ENCODE assay signal across 8 cellular contexts in the genomic region with DNA sequence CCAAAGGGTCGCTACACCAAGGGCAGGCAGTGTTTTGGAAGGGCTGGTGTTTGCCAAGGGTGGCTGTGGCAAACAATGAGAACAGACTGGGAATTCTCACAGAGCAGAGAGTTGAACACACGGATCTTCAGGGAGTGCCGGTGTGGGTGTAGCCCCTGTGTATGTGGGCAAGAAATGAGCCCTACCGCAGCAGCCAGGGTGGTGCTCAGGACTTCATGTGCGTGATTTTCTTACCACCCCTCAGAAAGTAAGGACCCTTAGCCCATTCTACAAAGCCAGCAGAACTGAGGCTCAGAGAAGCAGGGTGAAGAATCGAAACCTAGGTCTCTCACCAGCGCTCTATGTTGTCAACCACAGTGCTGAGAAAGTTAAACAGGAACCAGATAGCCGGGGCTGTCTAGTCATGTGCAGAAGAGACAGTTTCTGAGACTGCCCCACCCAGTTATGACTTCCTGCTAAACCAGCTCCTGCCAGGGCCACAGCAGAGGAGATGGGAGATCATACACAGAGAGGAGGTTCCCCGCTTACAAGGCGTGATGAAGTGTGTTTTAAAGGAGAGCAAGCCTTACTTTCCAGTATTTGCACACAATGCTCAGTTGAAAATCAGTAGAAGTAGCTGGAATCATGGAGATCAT. TPM values are rescaled to one million over a fixed set of nuclear protein-coding genes. Genes with fewer than 3 reads are reported as not detected.
DNase-seq lines count a peak whose midpoint lies in the region; ATAC-seq and TF ChIP-seq lines count a peak whose summit lies in the region.

No MANE protein-coding gene starts in this region.

- no peak overlapping the region for H3K4me2 ChIP-seq in IMR-90 (ENCODE audit: low read depth, low read length)

- in situ Hi-C loops in IMR-90 (cut with MboI; ENCODE audit: low sequenced_read_pairs), result no loop called here

- H2BK20ac ChIP-seq in IMR-90 (ENCODE audit: low read depth, low read length), result no peak overlapping the region

- H3K4me1 ChIP-seq in IMR-90 (ENCODE audit: control insufficient read depth, insufficient read depth, low read length) (peaks cover 2% of the 10 kb centered on the region; the same call in 1 of the 2 replicates), vagina (peaks cover 14% of the 10 kb centered on the region)
- H3K4me1 ChIP-seq in effector memory CD4-positive, alpha-beta T cell (ENCODE audit: control insufficient read depth, insufficient read depth, low read length, poor library complexity, severe bottlenecking), result peaks cover 23% of the 10 kb centered on the region

- WGBS in IMR-90 (ENCODE audit: extremely low coverage in 2 of 2, insufficient read length in 1 of 2), 2 experiments, result 80% methylated on average over 1 of the region's 10 CpGs; no CpG with 5 or more reads in 1 of the 2 experiments

- H3K4ac ChIP-seq in IMR-90 (ENCODE audit: low read depth, low read length), result peak overlapping the region; percentile 17

- H3K18ac ChIP-seq in IMR-90 (ENCODE audit: low read depth, low read length), result 0 out of 2 replicates have a peak overlapping the region, but pooled peaks have one; percentile 22

- H3K4me3 ChIP-seq in IMR-90 (ENCODE audit: insufficient read depth, low read depth, low read length), result no peak overlapping the region
- peak overlapping the region; percentile 46 for H3K4me3 ChIP-seq in effector memory CD4-positive, alpha-beta T cell (ENCODE audit: insufficient read depth, low read depth, low read length, poor library complexity, severe bottlenecking)
- H3K4me3 ChIP-seq in vagina, result peak overlapping the region in 1 of 2 donors; percentile 23

- no peak for TF ChIP-seq RAD21 in IMR-90 (IDR thresholded peaks at IDR 0.05; ENCODE audit: low read length)

- POLR2A ChIA-PET in IMR-90 (lab: Charles Lee; ENCODE audit: unreplicated experiment), result no interaction called here

- H2BK120ac ChIP-seq in IMR-90 (ENCODE audit: low read depth, low read length), result 0 out of 2 replicates have a peak overlapping the region, but pooled peaks have one; percentile 12

- H2AFZ ChIP-seq in IMR-90 (replicated peaks; ENCODE audit: low read length, poor library complexity), result peak overlapping the region; percentile 46

- H3K27me3 ChIP-seq in IMR-90 (ENCODE audit: control insufficient read depth, insufficient read depth, low read length) (no peaks in the 10 kb centered on the region), vagina (no peaks in the 10 kb centered on the region)
- no peaks in the 10 kb centered on the region for H3K27me3 ChIP-seq in effector memory CD4-positive, alpha-beta T cell (replicated peaks; ENCODE audit: control insufficient read depth, insufficient read depth, low read length, poor library complexity, severe bottlenecking)

- peaks cover 4% of the 10 kb centered on the region for H3K36me3 Mint-ChIP-seq in osteocyte (ENCODE audit: unreplicated experiment)

- intact Hi-C loops in IMR-90 (cut with micrococcal nuclease), result no loop called here
- intact Hi-C loops in vagina (cut with DNase I), result no loop called here
- intact Hi-C loops in posterior vena cava (cut with DNase I), result no loop called here

- peaks cover 9% of the 10 kb centered on the region for H3K4me1 Mint-ChIP-seq in osteocyte (ENCODE audit: unreplicated experiment)

- H3K14ac ChIP-seq in IMR-90 (replicated peaks; ENCODE audit: low read depth, low read length), result 0 out of 2 replicates have a peak overlapping the region, but pooled peaks have one; percentile 0

- no TSS peak for BruUV-seq in IMR-90 (replicated peaks; lab: Mats Ljungman, UMichigan)

- dilution Hi-C loops in IMR-90 (cut with HindIII; ENCODE audit: low sequenced_read_pairs, unreplicated experiment), result no loop called here

- H3K27me3 Mint-ChIP-seq in osteocyte (ENCODE audit: unreplicated experiment), result no peaks in the 10 kb centered on the region

- H3K9ac ChIP-seq in IMR-90 (ENCODE audit: low read depth, low read length), result no peak overlapping the region

- H3K9me3 Mint-ChIP-seq in osteocyte (ENCODE audit: unreplicated experiment), result no peaks in the 10 kb centered on the region

- H2BK15ac ChIP-seq in IMR-90 (ENCODE audit: low read depth, low read length), result no peak overlapping the region

- peak overlapping the region; percentile 76 for H3K27ac Mint-ChIP-seq in osteocyte (ENCODE audit: unreplicated experiment)

- H2AK5ac ChIP-seq in IMR-90 (ENCODE audit: low read depth, low read length), result 0 out of 2 replicates have a peak overlapping the region, but pooled peaks have one; percentile 15

- TF ChIP-seq CTCF in IMR-90 (conservative IDR thresholded peaks at IDR 0.05; ENCODE audit: low read depth, low read length), result no peak
- no peak for TF ChIP-seq CTCF in osteocyte (IDR thresholded peaks at IDR 0.05)
- TF ChIP-seq CTCF in vagina (IDR thresholded peaks at IDR 0.05), result no peak

- H2AK9ac ChIP-seq in IMR-90 (replicated peaks; ENCODE audit: low read depth, low read length, poor library complexity), result peak overlapping the region; percentile 1

- CTCF ChIA-PET in IMR-90 (lab: Yijun Ruan, JAX), result no interaction called here

- H3K56ac ChIP-seq in IMR-90 (ENCODE audit: extremely low read depth, insufficient read depth, low read length), result no peak overlapping the region

- TF ChIP-seq POLR2A in IMR-90 (IDR thresholded peaks at IDR 0.05; ENCODE audit: low read depth, low read length), result no peak
- no peak for TF ChIP-seq POLR2A in vagina (IDR thresholded peaks at IDR 0.05)

- H4K20me1 ChIP-seq in IMR-90 (ENCODE audit: insufficient read depth, low read length), result no peaks in the 10 kb centered on the region

- H3K23ac ChIP-seq in IMR-90 (ENCODE audit: low read depth, low read length), result no peak overlapping the region

- H3K79me1 ChIP-seq in IMR-90 (ENCODE audit: low read depth in 1 of 2, low read length in 2 of 2), result no peaks in the 10 kb centered on the region

- H3K9me3 ChIP-seq in IMR-90 (ENCODE audit: control insufficient read depth, insufficient read depth, low read length) (no peaks in the 10 kb centered on the region), vagina (no peaks in the 10 kb centered on the region)
- H3K9me3 ChIP-seq in effector memory CD4-positive, alpha-beta T cell (ENCODE audit: control insufficient read depth, low read length), result no peaks in the 10 kb centered on the region

- H4K8ac ChIP-seq in IMR-90 (ENCODE audit: low read depth in 2 of 2, low read length in 2 of 2), result peak overlapping the region; percentile 2 to 64; a peak in 3 of 4 replicates

- DNase-seq in COLO668 (lab: John Stamatoyannopoulos, UW; ENCODE audit: unreplicated experiment), result peak; percentile 17
- DNase-seq in IMR-90, result peak; percentile 15
- peak; percentile 56 for DNase-seq in activated CD4-positive, alpha-beta T cell treated with anti-CD3 and anti-CD28 coated beads for 1 hour
- DNase-seq in effector memory CD4-positive, alpha-beta T cell, result peak; percentile 47 to 68 (median 57)
- no peak for DNase-seq in osteocyte (ENCODE audit: extremely low spot score, unreplicated experiment)
- no peak for DNase-seq in vagina (ENCODE audit: extremely low spot score in 2 of 2)
- DNase-seq in posterior vena cava (ENCODE audit: low spot score), result no peak

- H3K4me3 Mint-ChIP-seq in osteocyte (ENCODE audit: unreplicated experiment), result no peak overlapping the region

- H3K36me3 ChIP-seq in IMR-90 (ENCODE audit: control insufficient read depth, insufficient read depth, low read length) (peaks cover 2% of the 10 kb centered on the region), vagina (no peaks in the 10 kb centered on the region)
- no peaks in the 10 kb centered on the region for H3K36me3 ChIP-seq in effector memory CD4-positive, alpha-beta T cell (ENCODE audit: control insufficient read depth, insufficient read depth, low read length)

- H3K27ac ChIP-seq in IMR-90 (ENCODE audit: insufficient read depth, low read length) (no peak overlapping the region), vagina (peak overlapping the region; percentile 74)
- H3K27ac ChIP-seq in effector memory CD4-positive, alpha-beta T cell (ENCODE audit: insufficient read depth, low read length, poor library complexity, severe bottlenecking), result peak overlapping the region; percentile 88

- H3K9me1 ChIP-seq in IMR-90 (ENCODE audit: insufficient read depth, low read length), result no peaks in the 10 kb centered on the region; the same call in 1 of the 2 replicates

- peak overlapping the region; percentile 64; the same call in 1 of the 2 replicates for H4K5ac ChIP-seq in IMR-90 (ENCODE audit: low read depth, low read length)

- H2BK5ac ChIP-seq in IMR-90 (ENCODE audit: low read depth, low read length, poor library complexity, severe bottlenecking), result no peak overlapping the region

- no peak overlapping the region for H4K91ac ChIP-seq in IMR-90 (ENCODE audit: insufficient read depth, low read depth, low read length)

- ATAC-seq in GM21390 (IDR thresholded peaks at IDR 0.05; ENCODE audit: unreplicated experiment), result peak; percentile 95
- ATAC-seq in IMR-90 (ENCODE audit: low read depth), result peak; percentile 88

TF ChIP-seq in IMR-90, 13 proteins besides CTCF, POLR2A, EP300 and RAD21:
- TF ChIP-seq MXI1 (IDR thresholded peaks at IDR 0.05; ENCODE audit: borderline replicate concordance, low read depth, low read length), result 0 out of 2 replicates have a peak, but pooled peaks have one; percentile 18
- no peak for TF ChIP-seq MAFK (IDR thresholded peaks at IDR 0.05; ENCODE audit: low read depth, low read length)

RNA-seq across cellular contexts. Expression of a gene that starts 21.9 kb away (rescaled TPM):
- total RNA-seq in IMR-90 (2012; rRNA removed) (23.5 and 39.4 TPM in 2 replicates), osteocyte (27.8 and 31.1 TPM in 2 replicates), vagina (51.6 TPM), posterior vena cava (10 to 100 TPM; 32.7 to 39.3 TPM)
- polyA plus RNA-seq in IMR-90 (2012; rRNA removed), result 11.1 and 14.0 TPM in 2 replicates
- polyA plus RNA-seq in IMR-90 (2012; cell fraction: cytosol; rRNA removed), result 1.3 and 1.9 TPM in 2 replicates
- 2.8 and 23.9 TPM in 2 replicates for polyA plus RNA-seq in IMR-90 (2012; cell fraction: nucleus; rRNA removed; ENCODE audit: low replicate concordance)

Comparison
In these comparisons a context has a peak if more than half of its experiments do, and no peak if none do; other contexts are left out.
1. DNase-seq: peak in COLO668 (single experiment), IMR-90 (single experiment), activated CD4-positive, alpha-beta T cell treated with anti-CD3 and anti-CD28 coated beads for 1 hour (single experiment) and effector memory CD4-positive, alpha-beta T cell (3 of 3); none in osteocyte (single experiment), vagina (0 of 2) and posterior vena cava (single experiment).